21 cellular contexts compared by ENCODE assay signal in genomic region chr4:833156-833555, GRCh38. TPM values are rescaled to one million over a fixed set of nuclear protein-coding genes. Genes with fewer than 3 reads are reported as not detected.
DNase-seq lines count a peak whose midpoint lies in the region; ATAC-seq and TF ChIP-seq lines count a peak whose summit lies in the region.
"Had no signal": no experiment of that assay in that cellular context is flagged by ENCODE, and none has a peak within 500 bp of the region (broad histone marks: within the 10 kb centered on the region; RNA-seq: fewer than 3 reads in every experiment).

No MANE protein-coding gene starts in this region.

- H3K27me3 ChIP-seq in spleen (replicated peaks in 1 of 7) = peaks cover 0 to 45% (median 7%) of the 10 kb centered on the region in 7 donors
- H3K27me3 ChIP-seq: SJCRH30 had no signal

- no peak overlapping the region for H3K27ac Mint-ChIP-seq in activated CD8-positive, alpha-beta memory T cell treated with anti-CD3 and anti-CD28 coated beads, Interleukin-2, amount 10 ng/mL, durations not matched to agents 7 days and 5 days
- no peak overlapping the region for H3K27ac Mint-ChIP-seq in activated naive CD8-positive, alpha-beta T cell treated with anti-CD3 and anti-CD28 coated beads, Interleukin-2, amount 10 ng/mL, durations not matched to agents 7 days and 5 days
- no peak overlapping the region for H3K27ac Mint-ChIP-seq in osteocyte (ENCODE audit: unreplicated experiment)
- H3K27ac Mint-ChIP-seq: memory B cell; naive thymus-derived CD8-positive, alpha-beta T cell; T-helper 2 cell treated with Interferon-gamma antibody and Interleukin-4, amounts not matched to agents 5 μg/mL and 100 μg/mL, for 36 hours had no signal

- H3K4me1 ChIP-seq in spleen = peaks cover 0 to 23% (median 8%) of the 10 kb centered on the region in 6 donors
- H3K4me1 ChIP-seq: foreskin keratinocyte had no signal

- peak; percentile 65 for DNase-seq in activated CD8-positive, alpha-beta memory T cell treated with anti-CD3 and anti-CD28 coated beads, Interleukin-2, amount 10 ng/mL, durations not matched to agents 7 days and 5 days
- no peak for DNase-seq in activated CD8-positive, alpha-beta memory T cell treated with anti-CD3 and anti-CD28 coated beads for 24 hours
- peak; percentile 21 to 59 for DNase-seq in NOMO-1 (lab: John Stamatoyannopoulos, UW; ENCODE audit: unreplicated experiment in 2 of 2)
- no peak for DNase-seq in activated naive CD8-positive, alpha-beta T cell treated with anti-CD3 and anti-CD28 coated beads, Interleukin-2, amount 10 ng/mL, durations not matched to agents 7 days and 5 days
- DNase-seq in spleen = peak; percentile 58
- no peak for DNase-seq in A172 (ENCODE audit: low spot score)
- DNase-seq in HuH-7.5 (ENCODE audit: low spot score) = no peak
- no peak for DNase-seq in osteocyte (ENCODE audit: extremely low spot score, unreplicated experiment)
- DNase-seq: DMS 273 treated with DMSO at 0.1 percent for 48 hours, foreskin keratinocyte, GF-D8, hypothalamus, Kasumi-1, NCI-H526 had no signal

- peaks cover 9% of the 10 kb centered on the region for H3K36me3 Mint-ChIP-seq in activated CD8-positive, alpha-beta memory T cell treated with anti-CD3 and anti-CD28 coated beads, Interleukin-2, amount 10 ng/mL, durations not matched to agents 7 days and 5 days
- H3K36me3 Mint-ChIP-seq in activated naive CD8-positive, alpha-beta T cell treated with anti-CD3 and anti-CD28 coated beads, Interleukin-2, amount 10 ng/mL, durations not matched to agents 7 days and 5 days = no peaks in the 10 kb centered on the region
- H3K36me3 Mint-ChIP-seq in osteocyte (ENCODE audit: unreplicated experiment) = no peaks in the 10 kb centered on the region

- H3K4me3 Mint-ChIP-seq in activated CD8-positive, alpha-beta memory T cell treated with anti-CD3 and anti-CD28 coated beads, Interleukin-2, amount 10 ng/mL, durations not matched to agents 7 days and 5 days = no peak overlapping the region
- H3K4me3 Mint-ChIP-seq in activated naive CD8-positive, alpha-beta T cell treated with anti-CD3 and anti-CD28 coated beads, Interleukin-2, amount 10 ng/mL, durations not matched to agents 7 days and 5 days = no peak overlapping the region
- no peak overlapping the region for H3K4me3 Mint-ChIP-seq in osteocyte (ENCODE audit: unreplicated experiment)
- H3K4me3 Mint-ChIP-seq: memory B cell; T-helper 2 cell treated with Interferon-gamma antibody and Interleukin-4, amounts not matched to agents 5 μg/mL and 100 μg/mL, for 36 hours had no signal

- TF ChIP-seq POLR2A in spleen (IDR thresholded peaks at IDR 0.05) = no peak

- no peak overlapping the region for H3K27ac ChIP-seq in spleen
- H3K27ac ChIP-seq: C4-2B, foreskin keratinocyte, SJCRH30 had no signal

- H3K9me3 ChIP-seq in spleen = peaks cover 5 to 41% (median 29%) of the 10 kb centered on the region in 8 donors

- intact Hi-C loops in spleen (cut with DNase I; ENCODE audit: low total_unique reads) = no loop called here

- H3K4me3 ChIP-seq in spleen = no peak overlapping the region

- peaks cover 6% of the 10 kb centered on the region for H3K9me3 Mint-ChIP-seq in activated CD8-positive, alpha-beta memory T cell treated with anti-CD3 and anti-CD28 coated beads, Interleukin-2, amount 10 ng/mL, durations not matched to agents 7 days and 5 days (ENCODE audit: low read depth)
- peaks cover 12% of the 10 kb centered on the region for H3K9me3 Mint-ChIP-seq in activated naive CD8-positive, alpha-beta T cell treated with anti-CD3 and anti-CD28 coated beads, Interleukin-2, amount 10 ng/mL, durations not matched to agents 7 days and 5 days
- peaks cover 6% of the 10 kb centered on the region for H3K9me3 Mint-ChIP-seq in osteocyte (ENCODE audit: unreplicated experiment)

- CTCF ChIA-PET in activated CD8-positive, alpha-beta memory T cell treated with anti-CD3 and anti-CD28 coated beads, Interleukin-2, amount 10 ng/mL, durations not matched to agents 7 days and 5 days (lab: Charles Lee) = no interaction called here

- H3K27me3 Mint-ChIP-seq in activated CD8-positive, alpha-beta memory T cell treated with anti-CD3 and anti-CD28 coated beads, Interleukin-2, amount 10 ng/mL, durations not matched to agents 7 days and 5 days = peaks cover 9% of the 10 kb centered on the region
- H3K27me3 Mint-ChIP-seq in activated naive CD8-positive, alpha-beta T cell treated with anti-CD3 and anti-CD28 coated beads, Interleukin-2, amount 10 ng/mL, durations not matched to agents 7 days and 5 days = peaks cover 10% of the 10 kb centered on the region
- peaks cover 7% of the 10 kb centered on the region for H3K27me3 Mint-ChIP-seq in osteocyte (ENCODE audit: unreplicated experiment)

- ATAC-seq in activated CD8-positive, alpha-beta memory T cell treated with anti-CD3 and anti-CD28 coated beads, Interleukin-2, amount 10 ng/mL, durations not matched to agents 7 days and 5 days = peak; percentile 38
- peak; percentile 60 for ATAC-seq in activated naive CD8-positive, alpha-beta T cell treated with anti-CD3 and anti-CD28 coated beads, Interleukin-2, amount 10 ng/mL, durations not matched to agents 7 days and 5 days (ENCODE audit: low read depth)
- ATAC-seq: foreskin keratinocyte; naive thymus-derived CD8-positive, alpha-beta T cell had no signal

- H3K36me3 ChIP-seq in spleen = no peaks in the 10 kb centered on the region
- H3K36me3 ChIP-seq: SJCRH30 had no signal

- POLR2A ChIA-PET in activated naive CD8-positive, alpha-beta T cell treated with anti-CD3 and anti-CD28 coated beads, Interleukin-2, amount 10 ng/mL, durations not matched to agents 7 days and 5 days (lab: Charles Lee) = no interaction called here

- H3K4me1 Mint-ChIP-seq in activated CD8-positive, alpha-beta memory T cell treated with anti-CD3 and anti-CD28 coated beads, Interleukin-2, amount 10 ng/mL, durations not matched to agents 7 days and 5 days = peaks cover 4% of the 10 kb centered on the region
- peaks cover 4% of the 10 kb centered on the region for H3K4me1 Mint-ChIP-seq in activated naive CD8-positive, alpha-beta T cell treated with anti-CD3 and anti-CD28 coated beads, Interleukin-2, amount 10 ng/mL, durations not matched to agents 7 days and 5 days
- no peaks in the 10 kb centered on the region for H3K4me1 Mint-ChIP-seq in osteocyte (ENCODE audit: unreplicated experiment)

- TF ChIP-seq CTCF in spleen (IDR thresholded peaks at IDR 0.05 in 8 of 11, conservative IDR thresholded peaks at IDR 0.05 in 3 of 11) = no peak
- TF ChIP-seq CTCF in osteocyte (IDR thresholded peaks at IDR 0.05) = no peak

- WGBS in spleen, 5 donors = 32 to 51% (median 42%) methylated on average over 10 of the region's 10 CpGs

RNA-seq across cellular contexts. Expression of gene CPLX1, which starts 7.2 kb away (rescaled TPM):
- total RNA-seq in activated CD8-positive, alpha-beta memory T cell treated with anti-CD3 and anti-CD28 coated beads, Interleukin-2, amount 10 ng/mL, durations not matched to agents 7 days and 5 days = 1 to 10 TPM in 1 of 2 experiments, under 1 TPM in 1; 0.14 to 1.3 TPM
- 1 to 10 TPM; 3.7 to 5.0 TPM for total RNA-seq in activated naive CD8-positive, alpha-beta T cell treated with anti-CD3 and anti-CD28 coated beads, Interleukin-2, amount 10 ng/mL, durations not matched to agents 7 days and 5 days
- 10 to 100 TPM in 4 of 7 donors, 1 to 10 TPM in 3; 1.3 to 20.7 (median 12.4) TPM for total RNA-seq in spleen
- polyA plus RNA-seq in spleen = 10 to 100 TPM in 2 of 3 donors, 1 to 10 TPM in 1; 5.1 to 12.3 (median 10.7) TPM
- 0.19 and 0.64 TPM in 2 replicates for total RNA-seq in A172 (2014; rRNA removed; shearing (Covaris generic))
- total RNA-seq in osteocyte = not detected in 2 replicates
- total RNA-seq: bronchial epithelial cell, HT1080 had no signal
- polyA plus RNA-seq: naive thymus-derived CD8-positive, alpha-beta T cell had no signal

Comparison
In these comparisons a context has a peak if more than half of its experiments do, and no peak if none do; other contexts are left out.
1. DNase-seq: peak in activated CD8-positive, alpha-beta memory T cell treated with anti-CD3 and anti-CD28 coated beads, Interleukin-2, amount 10 ng/mL, durations not matched to agents 7 days and 5 days (single experiment), NOMO-1 (2 of 2) and spleen (single experiment); none in activated CD8-positive, alpha-beta memory T cell treated with anti-CD3 and anti-CD28 coated beads for 24 hours (single experiment), activated naive CD8-positive, alpha-beta T cell treated with anti-CD3 and anti-CD28 coated beads, Interleukin-2, amount 10 ng/mL, durations not matched to agents 7 days and 5 days (single experiment), A172 (single experiment), HuH-7.5 (single experiment) and osteocyte (single experiment).